In the genomic region with DNA sequence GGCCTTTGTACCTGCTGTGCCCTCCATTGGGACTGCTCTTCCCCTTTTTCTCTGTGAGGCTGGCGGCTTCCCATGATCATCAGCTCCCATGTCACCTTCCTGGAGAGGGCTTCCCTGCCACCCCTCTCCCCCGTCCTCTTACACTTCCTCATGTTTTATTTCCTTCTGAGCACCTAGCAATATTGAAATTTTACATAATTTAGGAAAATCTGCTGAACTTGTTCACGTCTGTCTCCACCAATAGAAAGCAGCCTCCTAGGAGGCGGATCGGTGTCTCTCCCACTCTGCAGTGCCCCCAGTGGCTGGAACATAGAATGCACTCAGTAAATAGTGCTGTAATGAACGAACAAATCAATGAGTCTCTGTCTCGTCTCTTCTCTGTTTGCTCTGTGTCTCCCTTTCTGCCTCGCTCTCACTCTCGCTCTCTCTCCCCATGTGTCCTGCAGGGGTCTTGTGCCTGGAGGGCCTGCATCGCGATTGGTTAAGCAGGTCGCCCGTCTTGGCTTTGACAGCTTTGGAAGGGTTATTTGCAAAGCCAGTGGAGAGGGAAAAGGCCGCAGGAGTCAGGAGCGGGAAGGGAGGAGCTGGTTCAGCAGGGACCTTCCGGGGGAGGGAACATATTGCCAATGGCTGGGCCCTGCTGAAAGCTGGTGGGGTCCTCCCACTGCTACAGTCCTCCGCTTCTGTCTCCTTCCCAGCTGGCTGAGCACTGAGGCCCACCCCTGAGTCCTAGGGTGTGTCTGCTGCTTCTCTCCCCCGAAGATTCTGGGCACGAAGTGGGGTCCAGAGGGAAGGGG, we compare ENCODE assay signal across 1 cellular context.
TF ChIP-seq lines count a peak whose summit lies in the region.

No MANE protein-coding gene starts in this region.

TF ChIP-seq in HepG2, 621 proteins besides CTCF, POLR2A, EP300 and RAD21 (continued from another document and continues in another):
- TF ChIP-seq, protein P1, sequence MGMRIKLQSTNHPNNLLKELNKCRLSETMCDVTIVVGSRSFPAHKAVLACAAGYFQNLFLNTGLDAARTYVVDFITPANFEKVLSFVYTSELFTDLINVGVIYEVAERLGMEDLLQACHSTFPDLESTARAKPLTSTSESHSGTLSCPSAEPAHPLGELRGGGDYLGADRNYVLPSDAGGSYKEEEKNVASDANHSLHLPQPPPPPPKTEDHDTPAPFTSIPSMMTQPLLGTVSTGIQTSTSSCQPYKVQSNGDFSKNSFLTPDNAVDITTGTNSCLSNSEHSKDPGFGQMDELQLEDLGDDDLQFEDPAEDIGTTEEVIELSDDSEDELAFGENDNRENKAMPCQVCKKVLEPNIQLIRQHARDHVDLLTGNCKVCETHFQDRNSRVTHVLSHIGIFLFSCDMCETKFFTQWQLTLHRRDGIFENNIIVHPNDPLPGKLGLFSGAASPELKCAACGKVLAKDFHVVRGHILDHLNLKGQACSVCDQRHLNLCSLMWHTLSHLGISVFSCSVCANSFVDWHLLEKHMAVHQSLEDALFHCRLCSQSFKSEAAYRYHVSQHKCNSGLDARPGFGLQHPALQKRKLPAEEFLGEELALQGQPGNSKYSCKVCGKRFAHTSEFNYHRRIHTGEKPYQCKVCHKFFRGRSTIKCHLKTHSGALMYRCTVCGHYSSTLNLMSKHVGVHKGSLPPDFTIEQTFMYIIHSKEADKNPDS (CRISPR knock-in tag; IDR thresholded peaks at IDR 0.05): no peak
- TF ChIP-seq, protein P2, sequence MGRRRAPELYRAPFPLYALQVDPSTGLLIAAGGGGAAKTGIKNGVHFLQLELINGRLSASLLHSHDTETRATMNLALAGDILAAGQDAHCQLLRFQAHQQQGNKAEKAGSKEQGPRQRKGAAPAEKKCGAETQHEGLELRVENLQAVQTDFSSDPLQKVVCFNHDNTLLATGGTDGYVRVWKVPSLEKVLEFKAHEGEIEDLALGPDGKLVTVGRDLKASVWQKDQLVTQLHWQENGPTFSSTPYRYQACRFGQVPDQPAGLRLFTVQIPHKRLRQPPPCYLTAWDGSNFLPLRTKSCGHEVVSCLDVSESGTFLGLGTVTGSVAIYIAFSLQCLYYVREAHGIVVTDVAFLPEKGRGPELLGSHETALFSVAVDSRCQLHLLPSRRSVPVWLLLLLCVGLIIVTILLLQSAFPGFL (CRISPR knock-in tag; IDR thresholded peaks at IDR 0.05): peak; percentile 82; the same call in 1 of the 2 replicates
- peak; percentile 73 for TF ChIP-seq HOXA3 (CRISPR knock-in tag; IDR thresholded peaks at IDR 0.05)
- TF ChIP-seq, protein P3, sequence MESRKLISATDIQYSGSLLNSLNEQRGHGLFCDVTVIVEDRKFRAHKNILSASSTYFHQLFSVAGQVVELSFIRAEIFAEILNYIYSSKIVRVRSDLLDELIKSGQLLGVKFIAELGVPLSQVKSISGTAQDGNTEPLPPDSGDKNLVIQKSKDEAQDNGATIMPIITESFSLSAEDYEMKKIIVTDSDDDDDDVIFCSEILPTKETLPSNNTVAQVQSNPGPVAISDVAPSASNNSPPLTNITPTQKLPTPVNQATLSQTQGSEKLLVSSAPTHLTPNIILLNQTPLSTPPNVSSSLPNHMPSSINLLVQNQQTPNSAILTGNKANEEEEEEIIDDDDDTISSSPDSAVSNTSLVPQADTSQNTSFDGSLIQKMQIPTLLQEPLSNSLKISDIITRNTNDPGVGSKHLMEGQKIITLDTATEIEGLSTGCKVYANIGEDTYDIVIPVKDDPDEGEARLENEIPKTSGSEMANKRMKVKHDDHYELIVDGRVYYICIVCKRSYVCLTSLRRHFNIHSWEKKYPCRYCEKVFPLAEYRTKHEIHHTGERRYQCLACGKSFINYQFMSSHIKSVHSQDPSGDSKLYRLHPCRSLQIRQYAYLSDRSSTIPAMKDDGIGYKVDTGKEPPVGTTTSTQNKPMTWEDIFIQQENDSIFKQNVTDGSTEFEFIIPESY (CRISPR knock-in tag; IDR thresholded peaks at IDR 0.05): peak; percentile 3
- peak; percentile 92 for TF ChIP-seq ZNF263 (CRISPR knock-in tag; IDR thresholded peaks at IDR 0.05)
- no peak for TF ChIP-seq ZKSCAN5 (CRISPR knock-in tag; IDR thresholded peaks at IDR 0.05)
- peak; percentile 69; the same call in 1 of the 2 replicates for TF ChIP-seq TOE1 (CRISPR knock-in tag; IDR thresholded peaks at IDR 0.05)
- TF ChIP-seq STAG1 (CRISPR knock-in tag; IDR thresholded peaks at IDR 0.05): peak; percentile 63
- TF ChIP-seq ZNF441 (CRISPR knock-in tag; IDR thresholded peaks at IDR 0.05; ENCODE audit: borderline replicate concordance): peak; percentile 71; the same call in 1 of the 2 replicates
- TF ChIP-seq, protein P4, sequence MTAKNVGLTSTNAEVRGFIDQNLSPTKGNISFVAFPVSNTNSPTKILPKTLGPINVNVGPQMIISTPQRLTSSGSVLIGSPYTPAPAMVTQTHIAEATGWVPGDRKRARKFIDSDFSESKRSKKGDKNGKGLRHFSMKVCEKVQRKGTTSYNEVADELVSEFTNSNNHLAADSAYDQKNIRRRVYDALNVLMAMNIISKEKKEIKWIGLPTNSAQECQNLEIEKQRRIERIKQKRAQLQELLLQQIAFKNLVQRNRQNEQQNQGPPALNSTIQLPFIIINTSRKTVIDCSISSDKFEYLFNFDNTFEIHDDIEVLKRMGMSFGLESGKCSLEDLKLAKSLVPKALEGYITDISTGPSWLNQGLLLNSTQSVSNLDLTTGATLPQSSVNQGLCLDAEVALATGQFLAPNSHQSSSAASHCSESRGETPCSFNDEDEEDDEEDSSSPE (CRISPR knock-in tag; IDR thresholded peaks at IDR 0.05): peak; percentile 74
- TF ChIP-seq SIX4 (CRISPR knock-in tag; IDR thresholded peaks at IDR 0.05): peak; percentile 22; the same call in 1 of the 2 replicates
- peak; percentile 3; the same call in 1 of the 2 replicates for TF ChIP-seq MAFF (IDR thresholded peaks at IDR 0.05; ENCODE audit: low read depth, low read length)
- no peak for TF ChIP-seq ZFP36 (IDR thresholded peaks at IDR 0.05; ENCODE audit: borderline replicate concordance, low read depth, low read length, partially characterized antibody)
- peak; percentile 30; the same call in 1 of the 2 replicates for TF ChIP-seq MEIS2 (CRISPR knock-in tag; IDR thresholded peaks at IDR 0.05)
- TF ChIP-seq ZNF629 (CRISPR knock-in tag; conservative IDR thresholded peaks at IDR 0.05): 0 out of 2 replicates have a peak, but pooled peaks have one; percentile 14
- TF ChIP-seq, protein P5, sequence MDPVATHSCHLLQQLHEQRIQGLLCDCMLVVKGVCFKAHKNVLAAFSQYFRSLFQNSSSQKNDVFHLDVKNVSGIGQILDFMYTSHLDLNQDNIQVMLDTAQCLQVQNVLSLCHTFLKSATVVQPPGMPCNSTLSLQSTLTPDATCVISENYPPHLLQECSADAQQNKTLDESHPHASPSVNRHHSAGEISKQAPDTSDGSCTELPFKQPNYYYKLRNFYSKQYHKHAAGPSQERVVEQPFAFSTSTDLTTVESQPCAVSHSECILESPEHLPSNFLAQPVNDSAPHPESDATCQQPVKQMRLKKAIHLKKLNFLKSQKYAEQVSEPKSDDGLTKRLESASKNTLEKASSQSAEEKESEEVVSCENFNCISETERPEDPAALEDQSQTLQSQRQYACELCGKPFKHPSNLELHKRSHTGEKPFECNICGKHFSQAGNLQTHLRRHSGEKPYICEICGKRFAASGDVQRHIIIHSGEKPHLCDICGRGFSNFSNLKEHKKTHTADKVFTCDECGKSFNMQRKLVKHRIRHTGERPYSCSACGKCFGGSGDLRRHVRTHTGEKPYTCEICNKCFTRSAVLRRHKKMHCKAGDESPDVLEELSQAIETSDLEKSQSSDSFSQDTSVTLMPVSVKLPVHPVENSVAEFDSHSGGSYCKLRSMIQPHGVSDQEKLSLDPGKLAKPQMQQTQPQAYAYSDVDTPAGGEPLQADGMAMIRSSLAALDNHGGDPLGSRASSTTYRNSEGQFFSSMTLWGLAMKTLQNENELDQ (CRISPR knock-in tag; IDR thresholded peaks at IDR 0.05; ENCODE audit: borderline replicate concordance): peak; percentile 11; the same call in 1 of the 2 replicates
- TF ChIP-seq ZNF3 (CRISPR knock-in tag; IDR thresholded peaks at IDR 0.05): no peak
- TF ChIP-seq SPEN (CRISPR knock-in tag; IDR thresholded peaks at IDR 0.05; ENCODE audit: low read depth): peak; percentile 37; the same call in 1 of the 2 replicates
- TF ChIP-seq, protein P6, sequence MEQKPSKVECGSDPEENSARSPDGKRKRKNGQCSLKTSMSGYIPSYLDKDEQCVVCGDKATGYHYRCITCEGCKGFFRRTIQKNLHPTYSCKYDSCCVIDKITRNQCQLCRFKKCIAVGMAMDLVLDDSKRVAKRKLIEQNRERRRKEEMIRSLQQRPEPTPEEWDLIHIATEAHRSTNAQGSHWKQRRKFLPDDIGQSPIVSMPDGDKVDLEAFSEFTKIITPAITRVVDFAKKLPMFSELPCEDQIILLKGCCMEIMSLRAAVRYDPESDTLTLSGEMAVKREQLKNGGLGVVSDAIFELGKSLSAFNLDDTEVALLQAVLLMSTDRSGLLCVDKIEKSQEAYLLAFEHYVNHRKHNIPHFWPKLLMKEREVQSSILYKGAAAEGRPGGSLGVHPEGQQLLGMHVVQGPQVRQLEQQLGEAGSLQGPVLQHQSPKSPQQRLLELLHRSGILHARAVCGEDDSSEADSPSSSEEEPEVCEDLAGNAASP (CRISPR knock-in tag; IDR thresholded peaks at IDR 0.05; ENCODE audit: borderline replicate concordance): peak; percentile 69; the same call in 1 of the 2 replicates
- TF ChIP-seq RARA (CRISPR knock-in tag; IDR thresholded peaks at IDR 0.05): peak; percentile 51
- peak; percentile 58 for TF ChIP-seq REPIN1 (CRISPR knock-in tag; IDR thresholded peaks at IDR 0.05; ENCODE audit: borderline replicate concordance, low read depth)
- TF ChIP-seq SKI (IDR thresholded peaks at IDR 0.05; ENCODE audit: partially characterized antibody): peak; percentile 96
- TF ChIP-seq FOSL2 (CRISPR knock-in tag; IDR thresholded peaks at IDR 0.05): peak; percentile 48; the same call in 1 of the 2 replicates
- TF ChIP-seq JDP2 (CRISPR knock-in tag; IDR thresholded peaks at IDR 0.05; ENCODE audit: borderline replicate concordance): no peak
- TF ChIP-seq, protein P7, sequence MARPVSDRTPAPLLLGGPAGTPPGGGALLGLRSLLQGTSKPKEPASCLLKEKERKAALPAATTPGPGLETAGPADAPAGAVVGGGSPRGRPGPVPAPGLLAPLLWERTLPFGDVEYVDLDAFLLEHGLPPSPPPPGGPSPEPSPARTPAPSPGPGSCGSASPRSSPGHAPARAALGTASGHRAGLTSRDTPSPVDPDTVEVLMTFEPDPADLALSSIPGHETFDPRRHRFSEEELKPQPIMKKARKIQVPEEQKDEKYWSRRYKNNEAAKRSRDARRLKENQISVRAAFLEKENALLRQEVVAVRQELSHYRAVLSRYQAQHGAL (CRISPR knock-in tag; IDR thresholded peaks at IDR 0.05; ENCODE audit: not compliant biosample characterization): no peak
- TF ChIP-seq, protein P8, sequence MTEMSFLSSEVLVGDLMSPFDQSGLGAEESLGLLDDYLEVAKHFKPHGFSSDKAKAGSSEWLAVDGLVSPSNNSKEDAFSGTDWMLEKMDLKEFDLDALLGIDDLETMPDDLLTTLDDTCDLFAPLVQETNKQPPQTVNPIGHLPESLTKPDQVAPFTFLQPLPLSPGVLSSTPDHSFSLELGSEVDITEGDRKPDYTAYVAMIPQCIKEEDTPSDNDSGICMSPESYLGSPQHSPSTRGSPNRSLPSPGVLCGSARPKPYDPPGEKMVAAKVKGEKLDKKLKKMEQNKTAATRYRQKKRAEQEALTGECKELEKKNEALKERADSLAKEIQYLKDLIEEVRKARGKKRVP (CRISPR knock-in tag; IDR thresholded peaks at IDR 0.05): no peak
- TF ChIP-seq, protein P9, sequence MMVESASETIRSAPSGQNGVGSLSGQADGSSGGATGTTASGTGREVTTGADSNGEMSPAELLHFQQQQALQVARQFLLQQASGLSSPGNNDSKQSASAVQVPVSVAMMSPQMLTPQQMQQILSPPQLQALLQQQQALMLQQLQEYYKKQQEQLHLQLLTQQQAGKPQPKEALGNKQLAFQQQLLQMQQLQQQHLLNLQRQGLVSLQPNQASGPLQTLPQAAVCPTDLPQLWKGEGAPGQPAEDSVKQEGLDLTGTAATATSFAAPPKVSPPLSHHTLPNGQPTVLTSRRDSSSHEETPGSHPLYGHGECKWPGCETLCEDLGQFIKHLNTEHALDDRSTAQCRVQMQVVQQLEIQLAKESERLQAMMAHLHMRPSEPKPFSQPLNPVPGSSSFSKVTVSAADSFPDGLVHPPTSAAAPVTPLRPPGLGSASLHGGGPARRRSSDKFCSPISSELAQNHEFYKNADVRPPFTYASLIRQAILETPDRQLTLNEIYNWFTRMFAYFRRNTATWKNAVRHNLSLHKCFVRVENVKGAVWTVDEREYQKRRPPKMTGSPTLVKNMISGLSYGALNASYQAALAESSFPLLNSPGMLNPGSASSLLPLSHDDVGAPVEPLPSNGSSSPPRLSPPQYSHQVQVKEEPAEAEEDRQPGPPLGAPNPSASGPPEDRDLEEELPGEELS (CRISPR knock-in tag; IDR thresholded peaks at IDR 0.05): peak; percentile 43; the same call in 1 of the 2 replicates
- TF ChIP-seq, protein P10, sequence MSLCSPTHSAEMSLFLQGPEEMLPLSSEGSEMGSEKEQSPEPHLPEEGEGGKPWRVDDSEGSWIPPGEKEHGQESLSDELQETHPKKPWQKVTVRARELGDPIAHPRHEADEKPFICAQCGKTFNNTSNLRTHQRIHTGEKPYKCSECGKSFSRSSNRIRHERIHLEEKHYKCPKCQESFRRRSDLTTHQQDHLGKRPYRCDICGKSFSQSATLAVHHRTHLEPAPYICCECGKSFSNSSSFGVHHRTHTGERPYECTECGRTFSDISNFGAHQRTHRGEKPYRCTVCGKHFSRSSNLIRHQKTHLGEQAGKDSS (CRISPR knock-in tag; IDR thresholded peaks at IDR 0.05; ENCODE audit: borderline replicate concordance, low read depth): no peak
- TF ChIP-seq ZNF564 (CRISPR knock-in tag; IDR thresholded peaks at IDR 0.05): no peak
- TF ChIP-seq, protein P11, sequence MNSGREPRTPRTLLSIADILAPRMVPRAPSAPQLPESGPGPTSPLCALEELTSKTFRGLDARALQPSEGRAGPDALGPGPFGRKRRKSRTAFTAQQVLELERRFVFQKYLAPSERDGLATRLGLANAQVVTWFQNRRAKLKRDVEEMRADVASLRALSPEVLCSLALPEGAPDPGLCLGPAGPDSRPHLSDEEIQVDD (CRISPR knock-in tag; IDR thresholded peaks at IDR 0.05; ENCODE audit: borderline replicate concordance): peak; percentile 40; the same call in 1 of the 2 replicates
- TF ChIP-seq NFYB (CRISPR knock-in tag; IDR thresholded peaks at IDR 0.05): peak; percentile 87
- TF ChIP-seq, protein P12, sequence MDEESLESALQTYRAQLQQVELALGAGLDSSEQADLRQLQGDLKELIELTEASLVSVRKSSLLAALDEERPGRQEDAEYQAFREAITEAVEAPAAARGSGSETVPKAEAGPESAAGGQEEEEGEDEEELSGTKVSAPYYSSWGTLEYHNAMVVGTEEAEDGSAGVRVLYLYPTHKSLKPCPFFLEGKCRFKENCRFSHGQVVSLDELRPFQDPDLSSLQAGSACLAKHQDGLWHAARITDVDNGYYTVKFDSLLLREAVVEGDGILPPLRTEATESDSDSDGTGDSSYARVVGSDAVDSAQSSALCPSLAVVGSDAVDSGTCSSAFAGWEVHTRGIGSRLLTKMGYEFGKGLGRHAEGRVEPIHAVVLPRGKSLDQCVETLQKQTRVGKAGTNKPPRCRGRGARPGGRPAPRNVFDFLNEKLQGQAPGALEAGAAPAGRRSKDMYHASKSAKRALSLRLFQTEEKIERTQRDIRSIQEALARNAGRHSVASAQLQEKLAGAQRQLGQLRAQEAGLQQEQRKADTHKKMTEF (CRISPR knock-in tag; IDR thresholded peaks at IDR 0.05): peak; percentile 79; the same call in 1 of the 2 replicates
- no peak for TF ChIP-seq MAFG (CRISPR knock-in tag; IDR thresholded peaks at IDR 0.05)
- TF ChIP-seq POLR2AphosphoS5 (IDR thresholded peaks at IDR 0.05; ENCODE audit: low read depth, low read length): peak; percentile 41
- TF ChIP-seq ZNF780A (CRISPR knock-in tag; IDR thresholded peaks at IDR 0.05): 0 out of 2 replicates have a peak, but pooled peaks have one; percentile 6
- TF ChIP-seq NFYC (CRISPR knock-in tag; IDR thresholded peaks at IDR 0.05): peak; percentile 85
- TF ChIP-seq IKZF4 (CRISPR knock-in tag; IDR thresholded peaks at IDR 0.05; ENCODE audit: borderline replicate concordance, low read depth, not compliant biosample characterization): peak; percentile 30
